ENCODE assay signal across 1 cellular context in genomic region chr17:2392252-2393183, GRCh38.
TF ChIP-seq lines count a peak whose summit lies in the region.

No MANE protein-coding gene starts in this region.

TF ChIP-seq in HepG2, 621 proteins besides CTCF, POLR2A, EP300 and RAD21 (continued from another document):
- no peak for TF ChIP-seq DMTF1 (CRISPR knock-in tag; IDR thresholded peaks at IDR 0.05)
- peak; percentile 75 for TF ChIP-seq GABPB1 (CRISPR knock-in tag; IDR thresholded peaks at IDR 0.05)
- no peak for TF ChIP-seq PRMT3 (CRISPR knock-in tag; IDR thresholded peaks at IDR 0.05; ENCODE audit: borderline replicate concordance, low read depth)
- TF ChIP-seq TCF12 (IDR thresholded peaks at IDR 0.05) = no peak
- 0 out of 2 replicates have a peak, but pooled peaks have one; percentile 10 for TF ChIP-seq TCF12 (CRISPR knock-in tag; IDR thresholded peaks at IDR 0.05)
- no peak for TF ChIP-seq ZBTB21 (CRISPR knock-in tag; IDR thresholded peaks at IDR 0.05)
- TF ChIP-seq KLF11 (CRISPR knock-in tag; IDR thresholded peaks at IDR 0.05) = no peak
- TF ChIP-seq SYNCRIP (IDR thresholded peaks at IDR 0.05; ENCODE audit: insufficient read depth, low read depth, low read length) = no peak
- TF ChIP-seq ZNF484 (CRISPR knock-in tag; IDR thresholded peaks at IDR 0.05; ENCODE audit: borderline replicate concordance, low read depth) = no peak
- no peak for TF ChIP-seq AHDC1 (CRISPR knock-in tag; IDR thresholded peaks at IDR 0.05; ENCODE audit: borderline replicate concordance)
- TF ChIP-seq DPF2 (CRISPR knock-in tag; IDR thresholded peaks at IDR 0.05; ENCODE audit: borderline replicate concordance, low read depth) = no peak
- TF ChIP-seq KDM1A (CRISPR knock-in tag; IDR thresholded peaks at IDR 0.05) = no peak
- no peak for TF ChIP-seq SOX13 (IDR thresholded peaks at IDR 0.05)
- peak in 1 of 2 experiments; percentile 43; a peak in 2 of 4 replicates for TF ChIP-seq SOX13 (CRISPR knock-in tag; conservative IDR thresholded peaks at IDR 0.05 in 1 of 2, IDR thresholded peaks at IDR 0.05 in 1 of 2)
- no peak for TF ChIP-seq ZSCAN22 (CRISPR knock-in tag; IDR thresholded peaks at IDR 0.05)
- TF ChIP-seq FOXM1 (CRISPR knock-in tag; IDR thresholded peaks at IDR 0.05) = no peak
- no peak for TF ChIP-seq FOSL1 (CRISPR knock-in tag; IDR thresholded peaks at IDR 0.05; ENCODE audit: borderline replicate concordance)
- peak; percentile 42; the same call in 1 of the 2 replicates for TF ChIP-seq ZNF503 (CRISPR knock-in tag; IDR thresholded peaks at IDR 0.05)
- TF ChIP-seq RBFOX2 (IDR thresholded peaks at IDR 0.05; ENCODE audit: low read depth, low read length) = 0 out of 2 replicates have a peak, but pooled peaks have one; percentile 13
- no peak for TF ChIP-seq ZBTB33 (CRISPR knock-in tag; IDR thresholded peaks at IDR 0.05)
- no peak; the same call in 1 of the 2 replicates for TF ChIP-seq ZNF367 (CRISPR knock-in tag; IDR thresholded peaks at IDR 0.05; ENCODE audit: borderline replicate concordance)
- no peak for TF ChIP-seq SATB2 (CRISPR knock-in tag; IDR thresholded peaks at IDR 0.05)
